Comparison of ENCODE assay signal across 11 cellular contexts in genomic region chr14:54312166-54312801, GRCh38.
A peak's percentile ranks its signal among the peaks of the same experiment; 100 is the strongest.
DNase-seq lines count a peak whose midpoint lies in the region; ATAC-seq and TF ChIP-seq lines count a peak whose summit lies in the region.
"Had no signal": no experiment of that assay in that cellular context is flagged by ENCODE, and none has a peak within 500 bp of the region (broad histone marks: within the 10 kb centered on the region; RNA-seq: fewer than 3 reads in every experiment).

No MANE protein-coding gene starts in this region.

- 19% methylated on average over 3 of the region's 3 CpGs for WGBS in prostate gland

- intact Hi-C loops in PC-3 (cut with micrococcal nuclease) (loop anchor here (1.0 kb wide), 3 partner anchors 17 to 100 kb away; no protein-coding TSS in a partner anchor), prostate gland (cut with DNase I) (no loop called here), posterior vena cava (cut with DNase I) (no loop called here)

- DNase-seq in EL = peak; percentile 99
- peak; percentile 100 for DNase-seq in PC-3
- DNase-seq in epithelial cell of proximal tubule (ENCODE audit: low read depth) = peak; percentile 79
- DNase-seq in prostate gland (ENCODE audit: low spot score) = peak; percentile 85
- no peak for DNase-seq in stimulated activated CD4-positive, alpha-beta T cell treated with anti-CD3 and anti-CD28 coated beads, Interleukin-2, amount 100 ng/mL, for 48 hours
- no peak for DNase-seq in posterior vena cava (ENCODE audit: low spot score)
- DNase-seq: activated CD4-positive, alpha-beta T cell treated with anti-CD3 and anti-CD28 coated beads for 1 hour; immature natural killer cell had no signal

- no peaks in the 10 kb centered on the region for H4K20me1 ChIP-seq in PC-3 (ENCODE audit: low read length)

- peaks cover 15% of the 10 kb centered on the region for H3F3A ChIP-seq in PC-3 (ENCODE audit: low read length, unreplicated experiment)

- POLR2A ChIA-PET in PC-3 (lab: Charles Lee; ENCODE audit: unreplicated experiment) = interaction anchor here (0.9 kb wide), 2 partner anchors 17 to 60 kb away, joined by 3 to 9 read pairs; no protein-coding TSS in a partner anchor

- no peaks in the 10 kb centered on the region for H3K79me2 ChIP-seq in PC-3 (ENCODE audit: low read length)

- no peak for TF ChIP-seq POLR2A in prostate gland (IDR thresholded peaks at IDR 0.05)

- peak overlapping the region; percentile 3; the same call in 1 of the 2 replicates for H3K4me3 ChIP-seq in PC-3 (ENCODE audit: low read length)
- H3K4me3 ChIP-seq in epithelial cell of proximal tubule (ENCODE audit: low read depth, low read length) = no peak overlapping the region
- H3K4me3 ChIP-seq in prostate gland = no peak overlapping the region
- H3K4me3 ChIP-seq: suprapubic skin had no signal

- H3K9ac ChIP-seq in PC-3 (ENCODE audit: low read length) = no peak overlapping the region

- ATAC-seq in PC-3 = peak; percentile 93
- ATAC-seq in GM21619 (IDR thresholded peaks at IDR 0.05; ENCODE audit: unreplicated experiment) = no peak
- ATAC-seq in GM21423 (IDR thresholded peaks at IDR 0.05; ENCODE audit: unreplicated experiment) = no peak

- H3K36me3 ChIP-seq in PC-3 (ENCODE audit: low read depth, low read length) = no peaks in the 10 kb centered on the region
- no peaks in the 10 kb centered on the region for H3K36me3 ChIP-seq in prostate gland
- H3K36me3 ChIP-seq: suprapubic skin had no signal

- TSS peak; percentile 88 for BruUV-seq in PC-3 (replicated peaks; lab: Mats Ljungman, UMichigan)

- no peaks in the 10 kb centered on the region for H3K9me2 ChIP-seq in PC-3 (replicated peaks; ENCODE audit: low read length)

- peak overlapping the region; percentile 52 for H3K4me2 ChIP-seq in PC-3 (ENCODE audit: low read length)

- H3K4me1 ChIP-seq in PC-3 (ENCODE audit: insufficient read depth, low read length) = peaks cover 53% of the 10 kb centered on the region
- H3K4me1 ChIP-seq in prostate gland (replicated peaks) = no peaks in the 10 kb centered on the region

- H3K27ac ChIP-seq in PC-3 (ENCODE audit: low read length) (peak overlapping the region; percentile 66), prostate gland (no peak overlapping the region)
- H3K27ac ChIP-seq: suprapubic skin had no signal

- TF ChIP-seq CTCF in PC-3 (conservative IDR thresholded peaks at IDR 0.05; ENCODE audit: low read depth, low read length) (no peak), epithelial cell of proximal tubule (conservative IDR thresholded peaks at IDR 0.05; ENCODE audit: low read depth, low read length) (no peak), prostate gland (IDR thresholded peaks at IDR 0.05) (no peak)

- CTCF ChIA-PET in PC-3 (lab: Charles Lee) = interaction anchor here (0.7 to 1.6 kb wide), 5 partner anchors 17 to 137 kb away, joined by 5 to 14 read pairs (median 6); no protein-coding TSS in a partner anchor

- H2AFZ ChIP-seq in PC-3 (ENCODE audit: low read length) = 0 out of 2 replicates have a peak overlapping the region, but pooled peaks have one; percentile 2

- H3K9me3 ChIP-seq in PC-3 (ENCODE audit: low read length) (no peaks in the 10 kb centered on the region), prostate gland (no peaks in the 10 kb centered on the region)
- H3K9me3 ChIP-seq: suprapubic skin had no signal

- no peaks in the 10 kb centered on the region for H3K27me3 ChIP-seq in PC-3 (ENCODE audit: low read length)
- H3K27me3 ChIP-seq in prostate gland (replicated peaks; ENCODE audit: insufficient read depth) = no peaks in the 10 kb centered on the region
- H3K27me3 ChIP-seq: suprapubic skin had no signal

Comparison
In these comparisons a context has a peak if more than half of its experiments do, and no peak if none do; other contexts are left out.
1. DNase-seq: peak in EL (single experiment), PC-3 (single experiment), epithelial cell of proximal tubule (single experiment) and prostate gland (single experiment); none in stimulated activated CD4-positive, alpha-beta T cell treated with anti-CD3 and anti-CD28 coated beads, Interleukin-2, amount 100 ng/mL, for 48 hours (0 of 2) and posterior vena cava (single experiment).